1 cellular context compared by ENCODE assay signal in the genomic region with DNA sequence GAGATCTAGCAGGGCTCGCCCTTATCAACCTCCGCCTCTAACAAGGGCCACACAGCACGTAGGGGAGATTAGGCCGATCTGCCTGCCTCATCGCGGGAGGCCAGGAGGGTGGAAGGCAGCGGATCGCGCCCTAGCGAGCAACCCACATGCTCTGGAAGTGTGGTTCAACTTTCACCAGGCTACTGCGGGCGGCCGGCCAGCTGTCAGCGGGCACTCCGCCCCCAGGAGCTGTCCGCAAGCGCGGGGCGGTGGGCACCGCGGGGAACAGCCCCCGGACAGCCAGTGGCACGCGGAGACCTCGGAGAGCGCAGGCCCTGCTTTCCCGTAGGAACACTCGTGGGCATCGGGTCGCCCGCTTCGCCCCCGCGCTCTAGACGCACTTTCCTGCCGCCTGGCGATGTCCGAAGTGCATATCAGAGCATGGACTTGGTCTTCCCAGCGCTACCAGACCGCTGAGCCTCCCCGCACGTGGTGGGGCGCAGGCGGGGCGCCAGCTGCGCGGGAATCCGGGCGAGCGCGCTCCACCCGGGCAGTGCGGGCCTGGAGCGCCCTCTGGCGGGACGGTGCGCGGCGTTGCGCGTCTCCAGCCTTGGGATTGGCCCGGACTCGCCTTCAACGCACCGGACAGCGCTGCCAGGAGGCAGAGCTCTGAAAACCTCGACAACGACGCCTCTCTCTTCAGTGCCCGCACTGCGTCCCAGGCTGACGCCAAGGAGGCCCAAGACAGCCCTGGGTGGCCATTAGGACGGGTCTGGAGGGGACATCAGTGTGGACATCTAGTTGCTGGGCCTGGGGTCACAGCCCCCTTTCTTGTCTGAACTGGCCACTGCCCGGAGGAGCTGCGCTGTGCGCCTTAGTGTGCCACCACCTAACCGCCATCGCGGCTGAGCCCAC.
TF ChIP-seq lines count a peak whose summit lies in the region.

No MANE protein-coding gene starts in this region.

TF ChIP-seq in HepG2, 621 proteins besides CTCF, POLR2A, EP300 and RAD21 (continued from another document and continues in another):
- TF ChIP-seq, protein P1, sequence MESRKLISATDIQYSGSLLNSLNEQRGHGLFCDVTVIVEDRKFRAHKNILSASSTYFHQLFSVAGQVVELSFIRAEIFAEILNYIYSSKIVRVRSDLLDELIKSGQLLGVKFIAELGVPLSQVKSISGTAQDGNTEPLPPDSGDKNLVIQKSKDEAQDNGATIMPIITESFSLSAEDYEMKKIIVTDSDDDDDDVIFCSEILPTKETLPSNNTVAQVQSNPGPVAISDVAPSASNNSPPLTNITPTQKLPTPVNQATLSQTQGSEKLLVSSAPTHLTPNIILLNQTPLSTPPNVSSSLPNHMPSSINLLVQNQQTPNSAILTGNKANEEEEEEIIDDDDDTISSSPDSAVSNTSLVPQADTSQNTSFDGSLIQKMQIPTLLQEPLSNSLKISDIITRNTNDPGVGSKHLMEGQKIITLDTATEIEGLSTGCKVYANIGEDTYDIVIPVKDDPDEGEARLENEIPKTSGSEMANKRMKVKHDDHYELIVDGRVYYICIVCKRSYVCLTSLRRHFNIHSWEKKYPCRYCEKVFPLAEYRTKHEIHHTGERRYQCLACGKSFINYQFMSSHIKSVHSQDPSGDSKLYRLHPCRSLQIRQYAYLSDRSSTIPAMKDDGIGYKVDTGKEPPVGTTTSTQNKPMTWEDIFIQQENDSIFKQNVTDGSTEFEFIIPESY (CRISPR knock-in tag; IDR thresholded peaks at IDR 0.05): peak; percentile 85
- TF ChIP-seq PCBP1 (IDR thresholded peaks at IDR 0.05; ENCODE audit: borderline replicate concordance, low read depth, low read length) (no peak), POLR2AphosphoS5 (IDR thresholded peaks at IDR 0.05; ENCODE audit: low read depth, low read length) (no peak), ZBTB42 (CRISPR knock-in tag; IDR thresholded peaks at IDR 0.05) (peak; percentile 89; the same call in 1 of the 2 replicates), MIXL1 (CRISPR knock-in tag; IDR thresholded peaks at IDR 0.05) (peak; percentile 49; the same call in 1 of the 2 replicates), ZNF75D (CRISPR knock-in tag; IDR thresholded peaks at IDR 0.05; ENCODE audit: borderline replicate concordance) (peak; percentile 94; the same call in 1 of the 2 replicates), TOPORS (CRISPR knock-in tag; IDR thresholded peaks at IDR 0.05) (peak; percentile 90; the same call in 1 of the 2 replicates), THAP11 (CRISPR knock-in tag; IDR thresholded peaks at IDR 0.05) (peak; percentile 70), KDM6A (CRISPR knock-in tag; IDR thresholded peaks at IDR 0.05; ENCODE audit: low read depth) (no peak), ZFYVE20 (CRISPR knock-in tag; IDR thresholded peaks at IDR 0.05; ENCODE audit: borderline replicate concordance, low read depth) (peak; percentile 89; the same call in 1 of the 2 replicates), CBX1 (IDR thresholded peaks at IDR 0.05; ENCODE audit: low read depth) (no peak), ZNF292 (CRISPR knock-in tag; IDR thresholded peaks at IDR 0.05; ENCODE audit: borderline replicate concordance, low read depth) (no peak), BRD4 (CRISPR knock-in tag; IDR thresholded peaks at IDR 0.05) (peak; percentile 70; the same call in 1 of the 2 replicates), MAZ (IDR thresholded peaks at IDR 0.05; ENCODE audit: borderline replicate concordance, low read depth, low read length) (no peak), MAZ (CRISPR knock-in tag; IDR thresholded peaks at IDR 0.05; ENCODE audit: low read depth) (peak; percentile 81; the same call in 1 of the 2 replicates), SNAPC2 (CRISPR knock-in tag; IDR thresholded peaks at IDR 0.05) (peak; percentile 90), HDAC2 (CRISPR knock-in tag; IDR thresholded peaks at IDR 0.05) (peak; percentile 42), ZNF124 (CRISPR knock-in tag; IDR thresholded peaks at IDR 0.05) (peak; percentile 76), GABPA (IDR thresholded peaks at IDR 0.05; ENCODE audit: low read depth, low read length) (no peak), GABPA (CRISPR knock-in tag; IDR thresholded peaks at IDR 0.05; ENCODE audit: low read depth) (no peak), MIER2 (CRISPR knock-in tag; IDR thresholded peaks at IDR 0.05) (peak; percentile 50; the same call in 1 of the 2 replicates), ELF4 (CRISPR knock-in tag; IDR thresholded peaks at IDR 0.05; ENCODE audit: borderline replicate concordance) (no peak), ATF7-NPFF (CRISPR knock-in tag; IDR thresholded peaks at IDR 0.05; ENCODE audit: low read depth) (peak; percentile 99), HOXA5 (CRISPR knock-in tag; IDR thresholded peaks at IDR 0.05) (peak; percentile 24; the same call in 1 of the 2 replicates), ZNF619 (CRISPR knock-in tag; IDR thresholded peaks at IDR 0.05) (peak; percentile 70; the same call in 1 of the 2 replicates), THYN1 (CRISPR knock-in tag; IDR thresholded peaks at IDR 0.05; ENCODE audit: borderline replicate concordance, low read depth) (no peak), YY1 (IDR thresholded peaks at IDR 0.05; ENCODE audit: insufficient read depth, insufficient replicate concordance, low read depth, low read length) (peak; percentile 62), FOXC1 (CRISPR knock-in tag; IDR thresholded peaks at IDR 0.05; ENCODE audit: borderline replicate concordance) (peak; percentile 59; the same call in 1 of the 2 replicates), ZNF552 (CRISPR knock-in tag; IDR thresholded peaks at IDR 0.05; ENCODE audit: borderline replicate concordance) (peak; percentile 97), SMC3 (IDR thresholded peaks at IDR 0.05; ENCODE audit: low read length) (no peak; the same call in 1 of the 2 replicates), ZNF317 (CRISPR knock-in tag; IDR thresholded peaks at IDR 0.05) (no peak), SATB2 (CRISPR knock-in tag; IDR thresholded peaks at IDR 0.05) (peak; percentile 75; the same call in 1 of the 2 replicates), ZNF235 (CRISPR knock-in tag; IDR thresholded peaks at IDR 0.05; ENCODE audit: borderline replicate concordance) (peak; percentile 92), ZNF792 (CRISPR knock-in tag; IDR thresholded peaks at IDR 0.05) (peak; percentile 38; the same call in 1 of the 2 replicates)
- TF ChIP-seq, protein P2, sequence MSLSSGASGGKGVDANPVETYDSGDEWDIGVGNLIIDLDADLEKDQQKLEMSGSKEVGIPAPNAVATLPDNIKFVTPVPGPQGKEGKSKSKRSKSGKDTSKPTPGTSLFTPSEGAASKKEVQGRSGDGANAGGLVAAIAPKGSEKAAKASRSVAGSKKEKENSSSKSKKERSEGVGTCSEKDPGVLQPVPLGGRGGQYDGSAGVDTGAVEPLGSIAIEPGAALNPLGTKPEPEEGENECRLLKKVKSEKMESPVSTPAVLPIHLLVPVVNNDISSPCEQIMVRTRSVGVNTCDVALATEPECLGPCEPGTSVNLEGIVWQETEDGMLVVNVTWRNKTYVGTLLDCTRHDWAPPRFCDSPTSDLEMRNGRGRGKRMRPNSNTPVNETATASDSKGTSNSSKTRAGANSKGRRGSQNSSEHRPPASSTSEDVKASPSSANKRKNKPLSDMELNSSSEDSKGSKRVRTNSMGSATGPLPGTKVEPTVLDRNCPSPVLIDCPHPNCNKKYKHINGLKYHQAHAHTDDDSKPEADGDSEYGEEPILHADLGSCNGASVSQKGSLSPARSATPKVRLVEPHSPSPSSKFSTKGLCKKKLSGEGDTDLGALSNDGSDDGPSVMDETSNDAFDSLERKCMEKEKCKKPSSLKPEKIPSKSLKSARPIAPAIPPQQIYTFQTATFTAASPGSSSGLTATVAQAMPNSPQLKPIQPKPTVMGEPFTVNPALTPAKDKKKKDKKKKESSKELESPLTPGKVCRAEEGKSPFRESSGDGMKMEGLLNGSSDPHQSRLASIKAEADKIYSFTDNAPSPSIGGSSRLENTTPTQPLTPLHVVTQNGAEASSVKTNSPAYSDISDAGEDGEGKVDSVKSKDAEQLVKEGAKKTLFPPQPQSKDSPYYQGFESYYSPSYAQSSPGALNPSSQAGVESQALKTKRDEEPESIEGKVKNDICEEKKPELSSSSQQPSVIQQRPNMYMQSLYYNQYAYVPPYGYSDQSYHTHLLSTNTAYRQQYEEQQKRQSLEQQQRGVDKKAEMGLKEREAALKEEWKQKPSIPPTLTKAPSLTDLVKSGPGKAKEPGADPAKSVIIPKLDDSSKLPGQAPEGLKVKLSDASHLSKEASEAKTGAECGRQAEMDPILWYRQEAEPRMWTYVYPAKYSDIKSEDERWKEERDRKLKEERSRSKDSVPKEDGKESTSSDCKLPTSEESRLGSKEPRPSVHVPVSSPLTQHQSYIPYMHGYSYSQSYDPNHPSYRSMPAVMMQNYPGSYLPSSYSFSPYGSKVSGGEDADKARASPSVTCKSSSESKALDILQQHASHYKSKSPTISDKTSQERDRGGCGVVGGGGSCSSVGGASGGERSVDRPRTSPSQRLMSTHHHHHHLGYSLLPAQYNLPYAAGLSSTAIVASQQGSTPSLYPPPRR (CRISPR knock-in tag; IDR thresholded peaks at IDR 0.05; ENCODE audit: borderline replicate concordance): 0 out of 2 replicates have a peak, but pooled peaks have one; percentile 31
- TF ChIP-seq, protein P3, sequence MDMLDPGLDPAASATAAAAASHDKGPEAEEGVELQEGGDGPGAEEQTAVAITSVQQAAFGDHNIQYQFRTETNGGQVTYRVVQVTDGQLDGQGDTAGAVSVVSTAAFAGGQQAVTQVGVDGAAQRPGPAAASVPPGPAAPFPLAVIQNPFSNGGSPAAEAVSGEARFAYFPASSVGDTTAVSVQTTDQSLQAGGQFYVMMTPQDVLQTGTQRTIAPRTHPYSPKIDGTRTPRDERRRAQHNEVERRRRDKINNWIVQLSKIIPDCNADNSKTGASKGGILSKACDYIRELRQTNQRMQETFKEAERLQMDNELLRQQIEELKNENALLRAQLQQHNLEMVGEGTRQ (IDR thresholded peaks at IDR 0.05; ENCODE audit: low read depth, low read length): peak; percentile 23; the same call in 1 of the 2 replicates
- TF ChIP-seq, protein P3 (CRISPR knock-in tag; IDR thresholded peaks at IDR 0.05; ENCODE audit: borderline replicate concordance): no peak
- TF ChIP-seq, protein P4, sequence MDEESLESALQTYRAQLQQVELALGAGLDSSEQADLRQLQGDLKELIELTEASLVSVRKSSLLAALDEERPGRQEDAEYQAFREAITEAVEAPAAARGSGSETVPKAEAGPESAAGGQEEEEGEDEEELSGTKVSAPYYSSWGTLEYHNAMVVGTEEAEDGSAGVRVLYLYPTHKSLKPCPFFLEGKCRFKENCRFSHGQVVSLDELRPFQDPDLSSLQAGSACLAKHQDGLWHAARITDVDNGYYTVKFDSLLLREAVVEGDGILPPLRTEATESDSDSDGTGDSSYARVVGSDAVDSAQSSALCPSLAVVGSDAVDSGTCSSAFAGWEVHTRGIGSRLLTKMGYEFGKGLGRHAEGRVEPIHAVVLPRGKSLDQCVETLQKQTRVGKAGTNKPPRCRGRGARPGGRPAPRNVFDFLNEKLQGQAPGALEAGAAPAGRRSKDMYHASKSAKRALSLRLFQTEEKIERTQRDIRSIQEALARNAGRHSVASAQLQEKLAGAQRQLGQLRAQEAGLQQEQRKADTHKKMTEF (CRISPR knock-in tag; IDR thresholded peaks at IDR 0.05): peak; percentile 85
- TF ChIP-seq, protein P5, sequence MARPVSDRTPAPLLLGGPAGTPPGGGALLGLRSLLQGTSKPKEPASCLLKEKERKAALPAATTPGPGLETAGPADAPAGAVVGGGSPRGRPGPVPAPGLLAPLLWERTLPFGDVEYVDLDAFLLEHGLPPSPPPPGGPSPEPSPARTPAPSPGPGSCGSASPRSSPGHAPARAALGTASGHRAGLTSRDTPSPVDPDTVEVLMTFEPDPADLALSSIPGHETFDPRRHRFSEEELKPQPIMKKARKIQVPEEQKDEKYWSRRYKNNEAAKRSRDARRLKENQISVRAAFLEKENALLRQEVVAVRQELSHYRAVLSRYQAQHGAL (CRISPR knock-in tag; IDR thresholded peaks at IDR 0.05; ENCODE audit: not compliant biosample characterization): no peak
- TF ChIP-seq, protein P6, sequence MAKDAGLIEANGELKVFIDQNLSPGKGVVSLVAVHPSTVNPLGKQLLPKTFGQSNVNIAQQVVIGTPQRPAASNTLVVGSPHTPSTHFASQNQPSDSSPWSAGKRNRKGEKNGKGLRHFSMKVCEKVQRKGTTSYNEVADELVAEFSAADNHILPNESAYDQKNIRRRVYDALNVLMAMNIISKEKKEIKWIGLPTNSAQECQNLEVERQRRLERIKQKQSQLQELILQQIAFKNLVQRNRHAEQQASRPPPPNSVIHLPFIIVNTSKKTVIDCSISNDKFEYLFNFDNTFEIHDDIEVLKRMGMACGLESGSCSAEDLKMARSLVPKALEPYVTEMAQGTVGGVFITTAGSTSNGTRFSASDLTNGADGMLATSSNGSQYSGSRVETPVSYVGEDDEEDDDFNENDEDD (CRISPR knock-in tag; IDR thresholded peaks at IDR 0.05; ENCODE audit: borderline replicate concordance): peak; percentile 100
- TF ChIP-seq, protein P7, sequence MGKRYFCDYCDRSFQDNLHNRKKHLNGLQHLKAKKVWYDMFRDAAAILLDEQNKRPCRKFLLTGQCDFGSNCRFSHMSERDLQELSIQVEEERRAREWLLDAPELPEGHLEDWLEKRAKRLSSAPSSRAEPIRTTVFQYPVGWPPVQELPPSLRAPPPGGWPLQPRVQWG (CRISPR knock-in tag; IDR thresholded peaks at IDR 0.05; ENCODE audit: borderline replicate concordance, low read depth): no peak
- TF ChIP-seq, protein P8, sequence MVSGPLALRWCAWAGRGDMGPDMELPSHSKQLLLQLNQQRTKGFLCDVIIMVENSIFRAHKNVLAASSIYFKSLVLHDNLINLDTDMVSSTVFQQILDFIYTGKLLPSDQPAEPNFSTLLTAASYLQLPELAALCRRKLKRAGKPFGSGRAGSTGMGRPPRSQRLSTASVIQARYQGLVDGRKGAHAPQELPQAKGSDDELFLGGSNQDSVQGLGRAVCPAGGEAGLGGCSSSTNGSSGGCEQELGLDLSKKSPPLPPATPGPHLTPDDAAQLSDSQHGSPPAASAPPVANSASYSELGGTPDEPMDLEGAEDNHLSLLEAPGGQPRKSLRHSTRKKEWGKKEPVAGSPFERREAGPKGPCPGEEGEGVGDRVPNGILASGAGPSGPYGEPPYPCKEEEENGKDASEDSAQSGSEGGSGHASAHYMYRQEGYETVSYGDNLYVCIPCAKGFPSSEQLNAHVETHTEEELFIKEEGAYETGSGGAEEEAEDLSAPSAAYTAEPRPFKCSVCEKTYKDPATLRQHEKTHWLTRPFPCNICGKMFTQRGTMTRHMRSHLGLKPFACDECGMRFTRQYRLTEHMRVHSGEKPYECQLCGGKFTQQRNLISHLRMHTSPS (CRISPR knock-in tag; IDR thresholded peaks at IDR 0.05; ENCODE audit: low read depth): peak; percentile 51; the same call in 1 of the 2 replicates
- TF ChIP-seq, protein P9, sequence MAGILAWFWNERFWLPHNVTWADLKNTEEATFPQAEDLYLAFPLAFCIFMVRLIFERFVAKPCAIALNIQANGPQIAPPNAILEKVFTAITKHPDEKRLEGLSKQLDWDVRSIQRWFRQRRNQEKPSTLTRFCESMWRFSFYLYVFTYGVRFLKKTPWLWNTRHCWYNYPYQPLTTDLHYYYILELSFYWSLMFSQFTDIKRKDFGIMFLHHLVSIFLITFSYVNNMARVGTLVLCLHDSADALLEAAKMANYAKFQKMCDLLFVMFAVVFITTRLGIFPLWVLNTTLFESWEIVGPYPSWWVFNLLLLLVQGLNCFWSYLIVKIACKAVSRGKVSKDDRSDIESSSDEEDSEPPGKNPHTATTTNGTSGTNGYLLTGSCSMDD (CRISPR knock-in tag; IDR thresholded peaks at IDR 0.05): no peak
